In the genomic region with DNA sequence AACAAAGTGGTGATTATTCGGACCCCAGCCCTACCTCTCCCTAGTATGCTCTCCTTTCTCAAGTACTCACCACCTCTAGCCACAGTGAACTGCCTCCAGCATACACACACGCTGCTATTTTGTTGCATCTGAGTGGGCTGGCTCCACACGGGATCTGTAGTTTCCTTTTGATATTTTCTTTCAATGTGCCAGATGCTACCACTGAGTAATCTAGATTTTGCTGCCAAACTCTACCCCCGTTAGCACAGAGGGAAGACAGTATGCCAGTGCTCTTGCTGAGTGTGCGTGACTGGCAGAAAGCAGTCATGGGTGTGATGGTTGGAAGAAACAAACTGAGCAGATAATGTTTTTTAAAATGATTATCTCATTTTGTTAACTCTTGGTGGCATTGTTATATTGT, we compare ENCODE assay signal across 8 cellular contexts. TPM values are rescaled to one million over a fixed set of nuclear protein-coding genes. Genes with fewer than 3 reads are reported as not detected.
DNase-seq lines count a peak whose midpoint lies in the region; ATAC-seq, FAIRE-seq and TF ChIP-seq lines count a peak whose summit lies in the region.

No MANE protein-coding gene starts in this region.

- no peak overlapping the region for H3K4me3 ChIP-seq in SJSA1
- no peak overlapping the region for H3K4me3 ChIP-seq in bronchial epithelial cell (ENCODE audit: low read depth, low read length)
- no peak overlapping the region for H3K4me3 ChIP-seq in liver (ENCODE audit: low read depth in 1 of 3, low read length in 3 of 3)
- peak overlapping the region; percentile 41 to 58 for H3K4me3 ChIP-seq in stomach smooth muscle (ENCODE audit: low read length in 2 of 2)

- TF ChIP-seq RAD21 in liver (IDR thresholded peaks at IDR 0.05) = no peak

- H3K27ac ChIP-seq in SJSA1 (peak overlapping the region; percentile 95), liver (ENCODE audit: low read depth in 1 of 2, low read length in 2 of 2) (peak overlapping the region; percentile 65 to 72), stomach smooth muscle (ENCODE audit: low read length) (peak overlapping the region; percentile 58)

- H3K4me1 ChIP-seq in SJSA1 (replicated peaks) (peaks cover 91% of the 10 kb centered on the region), liver (ENCODE audit: control insufficient read depth in 4 of 4, insufficient read depth in 4 of 4, low read length in 3 of 4) (peaks cover 24 to 61% (median 52%) of the 10 kb centered on the region in 4 donors), stomach smooth muscle (ENCODE audit: control insufficient read depth, insufficient read depth, low read length) (peaks cover 36% of the 10 kb centered on the region)

- H3K9ac ChIP-seq in liver (ENCODE audit: low read depth in 1 of 2, low read length in 2 of 2) (peak overlapping the region in 1 of 2 donors; percentile 78), stomach smooth muscle (ENCODE audit: low read length in 2 of 2) (peak overlapping the region; percentile 21 to 59)

- DNase-seq in GM03348 (ENCODE audit: low spot score) (peak; percentile 65), SJSA1 (ENCODE audit: low read depth in 1 of 2, low spot score in 2 of 2) (peak in 1 of 2 experiments; percentile 42), bronchial epithelial cell (ENCODE audit: low read depth) (peak; percentile 55), GM19240 (ENCODE audit: insufficient read length, low spot score) (no peak)

- FAIRE-seq in bronchial epithelial cell (lab: Jason Lieb, UNC) = no peak

- ATAC-seq in HG02610 (IDR thresholded peaks at IDR 0.05; ENCODE audit: unreplicated experiment) (no peak), HG02571 (IDR thresholded peaks at IDR 0.05; ENCODE audit: unreplicated experiment) (no peak)

- H3K36me3 ChIP-seq in SJSA1 (peaks cover 21% of the 10 kb centered on the region), bronchial epithelial cell (ENCODE audit: control insufficient read depth, insufficient read depth, low read length) (peaks cover 2% of the 10 kb centered on the region), liver (ENCODE audit: control insufficient read depth in 4 of 4, insufficient read depth in 3 of 4, low read depth in 1 of 4, low read length in 3 of 4) (peaks cover 0 to 8% (median 2%) of the 10 kb centered on the region in 4 donors), stomach smooth muscle (ENCODE audit: control insufficient read depth in 2 of 2, insufficient read depth in 2 of 2, low read length in 2 of 2) (peaks cover 0 to 2% of the 10 kb centered on the region in 2 donors)

- no peaks in the 10 kb centered on the region for H3K27me3 ChIP-seq in SJSA1 (replicated peaks)
- H3K27me3 ChIP-seq in bronchial epithelial cell (ENCODE audit: control insufficient read depth, insufficient read depth, low read length) = no peaks in the 10 kb centered on the region
- no peaks in the 10 kb centered on the region for H3K27me3 ChIP-seq in liver (ENCODE audit: control insufficient read depth in 4 of 4, insufficient read depth in 4 of 4, low read length in 3 of 4)
- H3K27me3 ChIP-seq in stomach smooth muscle (ENCODE audit: control insufficient read depth in 1 of 2, insufficient read depth in 2 of 2, low read length in 2 of 2) = no peaks in the 10 kb centered on the region

- no peaks in the 10 kb centered on the region for H3K9me3 ChIP-seq in SJSA1 (replicated peaks)
- H3K9me3 ChIP-seq in liver (ENCODE audit: control insufficient read depth in 4 of 4, low read length in 3 of 4) = no peaks in the 10 kb centered on the region
- H3K9me3 ChIP-seq in stomach smooth muscle (ENCODE audit: control insufficient read depth in 2 of 2, low read length in 2 of 2) = no peaks in the 10 kb centered on the region

- 33% methylated on average over 5 of the region's 5 CpGs for WGBS in liver

- TF ChIP-seq CTCF in bronchial epithelial cell (IDR thresholded peaks at IDR 0.05; ENCODE audit: insufficient read depth, low read length, severe bottlenecking) (no peak), liver (IDR thresholded peaks at IDR 0.05; ENCODE audit: low read depth, low read length, missing input control) (no peak)

TF ChIP-seq in liver, 16 proteins besides CTCF, POLR2A, EP300 and RAD21:
- no peak for TF ChIP-seq FOXA1 (IDR thresholded peaks at IDR 0.05)
- no peak for TF ChIP-seq NR2F2 (IDR thresholded peaks at IDR 0.05)
- TF ChIP-seq JUND (IDR thresholded peaks at IDR 0.05) = no peak
- TF ChIP-seq YY1 (IDR thresholded peaks at IDR 0.05) = no peak
- TF ChIP-seq, protein P1, sequence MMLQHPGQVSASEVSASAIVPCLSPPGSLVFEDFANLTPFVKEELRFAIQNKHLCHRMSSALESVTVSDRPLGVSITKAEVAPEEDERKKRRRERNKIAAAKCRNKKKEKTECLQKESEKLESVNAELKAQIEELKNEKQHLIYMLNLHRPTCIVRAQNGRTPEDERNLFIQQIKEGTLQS (IDR thresholded peaks at IDR 0.05) = no peak
TF ChIP-seq in liver: peak in this region for 0.

RNA-seq across cellular contexts. Expression of a gene that starts 11.6 kb away (rescaled TPM):
- 70.4 and 79.7 TPM in 2 replicates for total RNA-seq in SJSA1 (2014; rRNA removed; shearing (Covaris generic))
- total RNA-seq in bronchial epithelial cell = 77.1 and 100 TPM in 2 replicates
- total RNA-seq in liver = 100 to 1,000 TPM in 1 of 2 donors, 10 to 100 TPM in 1; 34.0 to 169 TPM
- polyA plus RNA-seq in liver = 10 to 100 TPM; 24.4 to 56.9 TPM

RNA-seq across cellular contexts. Expression of a gene that starts 55.4 kb away (rescaled TPM):
- total RNA-seq in SJSA1 (2014; rRNA removed; shearing (Covaris generic)) = 0.56 and 1.6 TPM in 2 replicates
- total RNA-seq in bronchial epithelial cell (2.6 and 5.1 TPM in 2 replicates), liver (10 to 100 TPM in 1 of 2 donors, 1 to 10 TPM in 1; 8.7 to 13.6 TPM)
- 1 to 10 TPM; 2.2 to 2.6 TPM for polyA plus RNA-seq in liver

RNA-seq across cellular contexts. Expression of a gene that starts 55.8 kb away (rescaled TPM):
- total RNA-seq in SJSA1 (2014; rRNA removed; shearing (Covaris generic)) = 174 and 315 TPM in 2 replicates
- total RNA-seq in bronchial epithelial cell (38.7 and 72.1 TPM in 2 replicates), liver (10 to 100 TPM; 34.2 to 58.4 TPM)
- 100 to 1,000 TPM in 1 of 2 donors, 10 to 100 TPM in 1; 48.1 to 177 TPM for polyA plus RNA-seq in liver

RNA-seq across cellular contexts. Expression of a gene that starts 56.1 kb away (rescaled TPM):
- total RNA-seq in SJSA1 (2014; rRNA removed; shearing (Covaris generic)) = 6.7 and 14.8 TPM in 2 replicates
- total RNA-seq in bronchial epithelial cell (8.4 and 13.2 TPM in 2 replicates), liver (10 to 100 TPM in 1 of 2 donors, 1 to 10 TPM in 1; 7.7 to 15.4 TPM)
- 1 to 10 TPM; 1.5 to 3.9 TPM for polyA plus RNA-seq in liver

Comparison
In these comparisons a context has a peak if more than half of its experiments do, and no peak if none do; other contexts are left out.
1. H3K4me3 ChIP-seq: peak in stomach smooth muscle (2 of 2); none in SJSA1 (single experiment), bronchial epithelial cell (single experiment) and liver (0 of 3).
2. Peak in every context shown above with its lines, with median percentiles within 50 percentile points of each other: H3K27ac ChIP-seq.